7 cellular contexts compared by ENCODE assay signal in the genomic region with DNA sequence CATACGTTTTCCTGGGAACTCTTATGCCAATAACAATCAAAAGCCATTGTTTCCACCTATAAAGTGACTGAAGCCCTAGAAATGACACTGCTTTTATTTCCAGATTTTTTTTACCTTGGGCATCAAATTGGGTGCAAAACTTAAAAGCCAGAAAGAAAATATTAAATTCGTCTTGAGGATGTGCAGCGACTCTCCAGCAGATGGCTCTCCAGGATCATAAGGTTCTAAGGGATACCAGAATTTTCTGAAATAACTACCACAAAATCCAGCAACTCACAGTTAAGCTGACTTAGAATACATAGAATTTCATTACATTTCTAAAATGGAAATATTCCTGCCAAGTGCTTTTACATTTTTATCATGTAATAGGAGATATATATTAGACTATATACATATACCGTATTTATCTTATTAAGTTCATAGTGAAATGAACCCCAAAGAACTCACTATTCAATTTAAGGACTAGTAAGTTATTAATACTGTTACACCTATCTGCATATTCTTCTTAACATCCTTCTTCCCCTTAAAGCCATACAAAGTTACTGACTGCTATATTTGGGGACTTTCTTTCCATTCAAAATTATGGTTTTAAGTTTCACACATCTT. TPM values are rescaled to one million over a fixed set of nuclear protein-coding genes. Genes with fewer than 3 reads are reported as not detected.
DNase-seq lines count a peak whose midpoint lies in the region; ATAC-seq, FAIRE-seq and TF ChIP-seq lines count a peak whose summit lies in the region.

No MANE protein-coding gene starts in this region.

- H3K4me1 ChIP-seq in KMS-11 (ENCODE audit: low read depth, poor library complexity, severe bottlenecking) = no peaks in the 10 kb centered on the region
- no peaks in the 10 kb centered on the region for H3K4me1 ChIP-seq in Panc1 (ENCODE audit: control insufficient read depth, insufficient read depth, low read length)
- H3K4me1 ChIP-seq in body of pancreas = no peaks in the 10 kb centered on the region

- no peak overlapping the region for H2AFZ ChIP-seq in KMS-11 (ENCODE audit: low read depth)

- DNase-seq in ELR (ENCODE audit: low read depth) (peak; percentile 76), Panc1 (ENCODE audit: low read depth, low spot score) (peak; percentile 63), body of pancreas (peak; percentile 25 to 62 (median 48))
- peak in 2 of 3 donors; percentile 6 to 21 for DNase-seq in stimulated activated CD4-positive, alpha-beta T cell treated with anti-CD3 and anti-CD28 coated beads, TNF-alpha, amount 100 ng/mL, for 48 hours (ENCODE audit: low read depth in 3 of 3)

- POLR2A ChIA-PET in Panc1 (lab: Charles Lee) = no interaction called here

- no peaks in the 10 kb centered on the region for H3K27me3 ChIP-seq in KMS-11 (ENCODE audit: insufficient read depth, low read depth)
- peaks cover 2% of the 10 kb centered on the region; the same call in 1 of the 2 replicates for H3K27me3 ChIP-seq in Panc1 (ENCODE audit: control insufficient read depth, insufficient read depth, low read length)
- H3K27me3 ChIP-seq in body of pancreas = no peaks in the 10 kb centered on the region

- 21 to 23% methylated on average over 4 of the region's 4 CpGs for WGBS in body of pancreas, 2 donors

- no TSS peak for BruUV-seq in Panc1 (replicated peaks; lab: Mats Ljungman, UMichigan)

- in situ Hi-C loops in Panc1 (cut with HindIII; ENCODE audit: low pct_unique_long_range_greater_than_20kb, low sequenced_read_pairs) = no loop called here

- TF ChIP-seq POLR2A in body of pancreas (IDR thresholded peaks at IDR 0.05) = no peak

- intact Hi-C loops in Panc1 (cut with micrococcal nuclease; ENCODE audit: unreplicated experiment) (loop anchor here (2.0 kb wide), 1 partner anchor 59 kb away; no protein-coding TSS in a partner anchor), body of pancreas (cut with DNase I) (loop anchor here (10.0 kb wide), 1 partner anchor 57 kb away; no protein-coding TSS in a partner anchor)

- ATAC-seq in Panc1 = no peak
- no peak for ATAC-seq in body of pancreas
- ATAC-seq in GM21526 (IDR thresholded peaks at IDR 0.05; ENCODE audit: low FRiP score, unreplicated experiment) = no peak

- H3K4me2 ChIP-seq in KMS-11 = no peak overlapping the region

- no peaks in the 10 kb centered on the region for H3K9me3 ChIP-seq in Panc1 (ENCODE audit: control insufficient read depth, insufficient read depth, low read depth, low read length)
- no peaks in the 10 kb centered on the region for H3K9me3 ChIP-seq in body of pancreas

- H3K79me2 ChIP-seq in KMS-11 (ENCODE audit: insufficient read depth, low read depth) = no peaks in the 10 kb centered on the region

- CTCF ChIA-PET in Panc1 (lab: Charles Lee) = no interaction called here

- peak; percentile 97 for FAIRE-seq in islet of Langerhans (lab: Jason Lieb, UNC)

- TF ChIP-seq CTCF in KMS-11 (conservative IDR thresholded peaks at IDR 0.05; ENCODE audit: low read depth, low read length) = peak; percentile 65
- TF ChIP-seq CTCF in Panc1 (IDR thresholded peaks at IDR 0.05) = peak; percentile 78; the same call in 1 of the 2 replicates
- TF ChIP-seq CTCF in body of pancreas (IDR thresholded peaks at IDR 0.05) = peak; percentile 62 to 80 (median 76)

- H4K20me1 ChIP-seq in KMS-11 (ENCODE audit: insufficient read depth) = no peaks in the 10 kb centered on the region

- H3K36me3 ChIP-seq in KMS-11 (ENCODE audit: insufficient read depth) (no peaks in the 10 kb centered on the region), Panc1 (ENCODE audit: control insufficient read depth, insufficient read depth, low read length) (no peaks in the 10 kb centered on the region), body of pancreas (replicated peaks in 1 of 2; ENCODE audit: insufficient read depth in 1 of 2, low read depth in 2 of 2) (no peaks in the 10 kb centered on the region)

- H3K9ac ChIP-seq in KMS-11 = no peak overlapping the region

- H3K27ac ChIP-seq in KMS-11 (no peak overlapping the region), Panc1 (ENCODE audit: low read length) (no peak overlapping the region), body of pancreas (no peak overlapping the region)

- no peak overlapping the region for H3K4me3 ChIP-seq in KMS-11 (IDR thresholded peaks at IDR 0.05; ENCODE audit: insufficient read depth, low read depth, low read length)
- H3K4me3 ChIP-seq in Panc1 (ENCODE audit: low read depth in 2 of 2, low read length in 2 of 2) = no peak overlapping the region
- H3K4me3 ChIP-seq in body of pancreas = no peak overlapping the region

RNA-seq across cellular contexts. Expression of a gene that starts 44.0 kb away (rescaled TPM):
- total RNA-seq in Panc1 (2021; ENCODE audit: unreplicated experiment) (1.8 TPM), body of pancreas (1 to 10 TPM in 1 of 2 donors, not detected in 1; 1.0 TPM)
- polyA plus RNA-seq in Panc1 (2012; ENCODE audit: insufficient read length) = 0.55 TPM

Comparison
In these comparisons a context has a peak if more than half of its experiments do, and no peak if none do; other contexts are left out.
1. DNase-seq: peak in every context shown above with its lines; median percentile 76 in ELR; 63 in Panc1; 48 in body of pancreas; 14 in stimulated activated CD4-positive, alpha-beta T cell treated with anti-CD3 and anti-CD28 coated beads, TNF-alpha, amount 100 ng/mL, for 48 hours.